In genomic region chr22:21001601-21002325, GRCh38 we compare ENCODE assay signal across 8 cellular contexts. TPM values are rescaled to one million over a fixed set of nuclear protein-coding genes. Genes with fewer than 3 reads are reported as not detected.
DNase-seq lines count a peak whose midpoint lies in the region; ATAC-seq, FAIRE-seq and TF ChIP-seq lines count a peak whose summit lies in the region.

A gene with protein sequence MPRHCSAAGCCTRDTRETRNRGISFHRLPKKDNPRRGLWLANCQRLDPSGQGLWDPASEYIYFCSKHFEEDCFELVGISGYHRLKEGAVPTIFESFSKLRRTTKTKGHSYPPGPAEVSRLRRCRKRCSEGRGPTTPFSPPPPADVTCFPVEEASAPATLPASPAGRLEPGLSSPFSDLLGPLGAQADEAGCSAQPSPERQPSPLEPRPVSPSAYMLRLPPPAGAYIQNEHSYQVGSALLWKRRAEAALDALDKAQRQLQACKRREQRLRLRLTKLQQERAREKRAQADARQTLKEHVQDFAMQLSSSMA (minus strand): TSS chr22:21002118. CDS start chr22:21001911, 207 bp downstream.

- H3K27ac ChIP-seq in IMR-90 (ENCODE audit: insufficient read depth, low read length): peak within 1 kb of the TSS; percentile 93
- peak within 1 kb of the TSS; percentile 96 for H3K27ac ChIP-seq in OCI-LY7 (ENCODE audit: low read depth, low read length, poor library complexity, severe bottlenecking)
- H3K27ac ChIP-seq in endothelial cell of umbilical vein (ENCODE audit: insufficient read depth, low read depth, low read length): peak within 1 kb of the TSS; percentile 88

- peak within 1 kb of the TSS; percentile 84 for H2BK5ac ChIP-seq in IMR-90 (ENCODE audit: low read depth, low read length, poor library complexity, severe bottlenecking)

- H3K56ac ChIP-seq in IMR-90 (ENCODE audit: extremely low read depth, insufficient read depth, low read length): peak within 1 kb of the TSS; percentile 93

- H2AFZ ChIP-seq in IMR-90 (replicated peaks; ENCODE audit: low read length, poor library complexity) (peak within 1 kb of the TSS; percentile 97), OCI-LY7 (ENCODE audit: low read length) (peak within 1 kb of the TSS; percentile 31; the same call in 1 of the 2 replicates), endothelial cell of umbilical vein (ENCODE audit: low read depth, low read length) (peak within 1 kb of the TSS; percentile 79)

- DNase-seq in DMS114 treated with DMSO at 0.1 percent for 48 hours (lab: John Stamatoyannopoulos, UW; ENCODE audit: unreplicated experiment): peak; percentile 87
- DNase-seq in IMR-90: peak; percentile 93
- DNase-seq in OCI-LY7 (ENCODE audit: low spot score): peak; percentile 97
- peak; percentile 96 for DNase-seq in activated T-cell treated with anti-CD3 and anti-CD28 coated beads for 1 hour (ENCODE audit: low read depth)
- DNase-seq in endothelial cell of umbilical vein (ENCODE audit: low read depth, low spot score): peak; percentile 95
- DNase-seq in middle frontal gyrus (ENCODE audit: extremely low spot score, low spot score): peak; percentile 94
- peak; percentile 91 to 94 for DNase-seq in stimulated activated CD8-positive, alpha-beta memory T cell treated with anti-CD3 and anti-CD28 coated beads, Interleukin-2, amount 100 ng/mL, for 1 hour (ENCODE audit: low read depth in 2 of 2)

- dilution Hi-C loops in IMR-90 (cut with HindIII; ENCODE audit: low sequenced_read_pairs, unreplicated experiment): no loop called here
- dilution Hi-C loops in endothelial cell of umbilical vein (cut with MboI; ENCODE audit: extremely low pct_ligation_motif_present, low sequenced_read_pairs): no loop called here

- CTCF ChIA-PET in IMR-90 (lab: Yijun Ruan, JAX): interaction anchor here (1.0 to 1.2 kb wide), 2 partner anchors 19 to 116 kb away, joined by 3 read pairs; no protein-coding TSS in a partner anchor
- CTCF ChIA-PET in OCI-LY7 (lab: Charles Lee; ENCODE audit: unreplicated experiment): no interaction called here
- CTCF ChIA-PET in endothelial cell of umbilical vein (lab: Charles Lee): interaction anchor here (1.3 to 2.8 kb wide), 3 partner anchors 12 to 117 kb away, joined by 6 to 19 read pairs (median 9); partner anchors contain the start of gene LZTR1

- H4K8ac ChIP-seq in IMR-90 (ENCODE audit: low read depth in 2 of 2, low read length in 2 of 2): peak within 1 kb of the TSS; percentile 91 to 97

- H3K4me3 ChIP-seq in IMR-90 (ENCODE audit: insufficient read depth, low read depth, low read length): peak within 1 kb of the TSS; percentile 75
- peak within 1 kb of the TSS; percentile 83 for H3K4me3 ChIP-seq in OCI-LY7 (ENCODE audit: low read depth, low read length, poor library complexity, severe bottlenecking)
- H3K4me3 ChIP-seq in endothelial cell of umbilical vein (replicated peaks in 1 of 3; ENCODE audit: insufficient read depth in 1 of 3, low read depth in 1 of 3, low read length in 3 of 3): peak within 1 kb of the TSS; percentile 77 to 86 (median 86)

- H3K27me3 ChIP-seq in IMR-90 (ENCODE audit: control insufficient read depth, insufficient read depth, low read length): no peaks in the 10 kb centered on the region
- H3K27me3 ChIP-seq in endothelial cell of umbilical vein (ENCODE audit: control insufficient read depth in 2 of 2, insufficient read depth in 2 of 2, low read length in 2 of 2): no peaks in the 10 kb centered on the region

- no peak for TF ChIP-seq RAD21 in IMR-90 (IDR thresholded peaks at IDR 0.05; ENCODE audit: low read length)

- peak within 1 kb of the TSS; percentile 77 for H2AK5ac ChIP-seq in IMR-90 (ENCODE audit: low read depth, low read length)

- peak within 1 kb of the TSS; percentile 96 for H3K14ac ChIP-seq in IMR-90 (replicated peaks; ENCODE audit: low read depth, low read length)

- H3K18ac ChIP-seq in IMR-90 (ENCODE audit: low read depth, low read length): peak within 1 kb of the TSS; percentile 86

- intact Hi-C loops in IMR-90 (cut with micrococcal nuclease): loop anchor here (1.0 kb wide), 1 partner anchor 44 kb away; the partner anchor contains the start of gene LRRC74B
- intact Hi-C loops in OCI-LY7 (cut with micrococcal nuclease; ENCODE audit: unreplicated experiment): loop anchor here (1.0 to 10.0 kb wide), 3 partner anchors 20 to 147 kb away; partner anchors contain the start of genes CRKL, PI4KA and SNAP29
- intact Hi-C loops in endothelial cell of umbilical vein (cut with micrococcal nuclease): loop anchor here (1.0 to 5.0 kb wide), 5 partner anchors 13 to 114 kb away; partner anchors contain the start of genes CRKL, LRRC74B and LZTR1

- H4K91ac ChIP-seq in IMR-90 (ENCODE audit: insufficient read depth, low read depth, low read length): peak within 1 kb of the TSS; percentile 89

- peak within 1 kb of the TSS; percentile 93 for H3K23ac ChIP-seq in IMR-90 (ENCODE audit: low read depth, low read length)

- H3K9me1 ChIP-seq in IMR-90 (ENCODE audit: insufficient read depth, low read length) (peaks cover 13% of the 10 kb centered on the region; the same call in 1 of the 2 replicates), endothelial cell of umbilical vein (replicated peaks; ENCODE audit: control insufficient read depth, extremely low read depth, insufficient read depth, low read length) (no peaks in the 10 kb centered on the region)

- POLR2A ChIA-PET in IMR-90 (lab: Charles Lee; ENCODE audit: unreplicated experiment): interaction anchor here (1.0 kb wide), 1 partner anchor 13 kb away, joined by 3 read pairs; the partner anchor contains the start of gene P2RX6
- POLR2A ChIA-PET in OCI-LY7 (lab: Charles Lee): interaction anchor here (0.8 to 1.3 kb wide), 4 partner anchors 12 to 79 kb away, joined by 3 to 4 read pairs (median 4); partner anchors contain the start of gene LZTR1
- POLR2A ChIA-PET in endothelial cell of umbilical vein (lab: Charles Lee): interaction anchor here (2.3 kb wide), 1 partner anchor 20 kb away, joined by 10 read pairs; the partner anchor contains the start of gene LZTR1

- peak; percentile 94 for FAIRE-seq in endothelial cell of umbilical vein (lab: Jason Lieb, UNC)

- H2AK9ac ChIP-seq in IMR-90 (replicated peaks; ENCODE audit: low read depth, low read length, poor library complexity): peak within 1 kb of the TSS; percentile 100

- H3K4me1 ChIP-seq in IMR-90 (ENCODE audit: control insufficient read depth, insufficient read depth, low read length) (peaks cover 15% of the 10 kb centered on the region), OCI-LY7 (ENCODE audit: insufficient read depth, low read length, poor library complexity, severe bottlenecking) (peaks cover 36% of the 10 kb centered on the region), endothelial cell of umbilical vein (ENCODE audit: control insufficient read depth, extremely low read depth, insufficient read depth, low read length) (peaks cover 22% of the 10 kb centered on the region)

- TF ChIP-seq CTCF in IMR-90 (conservative IDR thresholded peaks at IDR 0.05; ENCODE audit: low read depth, low read length): no peak
- TF ChIP-seq CTCF in OCI-LY7 (conservative IDR thresholded peaks at IDR 0.05; ENCODE audit: low read length): no peak
- TF ChIP-seq CTCF in endothelial cell of umbilical vein (IDR thresholded peaks at IDR 0.05; ENCODE audit: extremely low read depth in 1 of 2, insufficient read depth in 1 of 2, low read depth in 1 of 2, low read length in 2 of 2): no peak

- peak within 1 kb of the TSS; percentile 90 for H3K4ac ChIP-seq in IMR-90 (ENCODE audit: low read depth, low read length)

- H3K4me2 ChIP-seq in IMR-90 (ENCODE audit: low read depth, low read length) (peak within 1 kb of the TSS; percentile 97), OCI-LY7 (ENCODE audit: low read length) (peak within 1 kb of the TSS; percentile 100), endothelial cell of umbilical vein (ENCODE audit: insufficient read depth, low read length) (peak within 1 kb of the TSS; percentile 81)

- no peaks in the 10 kb centered on the region for H3K9me2 ChIP-seq in OCI-LY7 (ENCODE audit: insufficient read depth, low read length)

- BruUV-seq in IMR-90 (replicated peaks; lab: Mats Ljungman, UMichigan): no TSS peak
- BruUV-seq in OCI-LY7 (replicated peaks; lab: Mats Ljungman, UMichigan): TSS peak; percentile 83
- BruUV-seq in endothelial cell of umbilical vein (replicated peaks; lab: Mats Ljungman, UMichigan): TSS peak; percentile 41

- ATAC-seq in GM21529 (IDR thresholded peaks at IDR 0.05; ENCODE audit: unreplicated experiment) (peak; percentile 85), IMR-90 (ENCODE audit: low read depth) (peak; percentile 91)

- H3K79me1 ChIP-seq in IMR-90 (ENCODE audit: low read depth in 1 of 2, low read length in 2 of 2): peaks cover 19 to 49% of the 10 kb centered on the region in 2 experiments

- peak within 1 kb of the TSS; percentile 50; the same call in 1 of the 2 replicates for H2BK120ac ChIP-seq in IMR-90 (ENCODE audit: low read depth, low read length)

- H3K79me2 ChIP-seq in OCI-LY7 (ENCODE audit: insufficient read depth, low read depth, low read length) (peaks cover 30% of the 10 kb centered on the region), endothelial cell of umbilical vein (ENCODE audit: control insufficient read depth, insufficient read depth, low read length) (peaks cover 20% of the 10 kb centered on the region)

- peak within 1 kb of the TSS; percentile 26; the same call in 1 of the 2 replicates for H2BK20ac ChIP-seq in IMR-90 (ENCODE audit: low read depth, low read length)

- peak within 1 kb of the TSS; percentile 93 for H4K5ac ChIP-seq in IMR-90 (ENCODE audit: low read depth, low read length)

- H2BK15ac ChIP-seq in IMR-90 (ENCODE audit: low read depth, low read length): peak within 1 kb of the TSS; percentile 14; the same call in 1 of the 3 replicates

- 0% methylated on average over 30 of the region's 83 CpGs; no CpG with 5 or more reads in 1 of the 2 experiments for WGBS in IMR-90 (ENCODE audit: extremely low coverage in 2 of 2, insufficient read length in 1 of 2), 2 experiments

- H3K9me3 ChIP-seq in IMR-90 (ENCODE audit: control insufficient read depth, insufficient read depth, low read length): no peaks in the 10 kb centered on the region
- no peaks in the 10 kb centered on the region for H3K9me3 ChIP-seq in OCI-LY7 (ENCODE audit: low read length)
- no peaks in the 10 kb centered on the region for H3K9me3 ChIP-seq in endothelial cell of umbilical vein (replicated peaks; ENCODE audit: control insufficient read depth, insufficient read depth, low read length)

- TF ChIP-seq POLR2A in IMR-90 (IDR thresholded peaks at IDR 0.05; ENCODE audit: low read depth, low read length) (peak; percentile 88), endothelial cell of umbilical vein (IDR thresholded peaks at IDR 0.05; ENCODE audit: low read depth, low read length) (peak; percentile 85)

- H3K36me3 ChIP-seq in IMR-90 (ENCODE audit: control insufficient read depth, insufficient read depth, low read length) (peaks cover 25% of the 10 kb centered on the region; the same call in 1 of the 2 replicates), OCI-LY7 (ENCODE audit: insufficient read depth, low read length) (peaks cover 41% of the 10 kb centered on the region), endothelial cell of umbilical vein (ENCODE audit: control insufficient read depth in 2 of 2, extremely low read depth in 1 of 2, insufficient read depth in 2 of 2, low read length in 2 of 2) (peaks cover 5 to 7% of the 10 kb centered on the region in 2 experiments)

- in situ Hi-C loops in IMR-90 (cut with MboI; ENCODE audit: low sequenced_read_pairs): no loop called here

- H3K9ac ChIP-seq in IMR-90 (ENCODE audit: low read depth, low read length) (peak within 1 kb of the TSS; percentile 95), endothelial cell of umbilical vein (replicated peaks; ENCODE audit: extremely low read depth, insufficient read depth, low read length) (peak within 1 kb of the TSS; percentile 88)

- H4K20me1 ChIP-seq in IMR-90 (ENCODE audit: insufficient read depth, low read length): peaks cover 9% of the 10 kb centered on the region; the same call in 1 of the 2 replicates
- no peaks in the 10 kb centered on the region for H4K20me1 ChIP-seq in OCI-LY7 (ENCODE audit: insufficient read depth, low read length)
- no peaks in the 10 kb centered on the region for H4K20me1 ChIP-seq in endothelial cell of umbilical vein (replicated peaks; ENCODE audit: control insufficient read depth, extremely low read depth, insufficient read depth, low read length)

RNA-seq across cellular contexts. Expression of the gene that starts here (rescaled TPM):
- total RNA-seq in IMR-90 (2012; rRNA removed) (13.3 and 14.2 TPM in 2 replicates), OCI-LY7 (2022) (35.8 and 36.3 TPM in 2 replicates), endothelial cell of umbilical vein (13.5 and 14.9 TPM in 2 replicates)
- polyA plus RNA-seq in IMR-90 (2012; rRNA removed) (19.8 and 23.2 TPM in 2 replicates), endothelial cell of umbilical vein (24.4 and 33.0 TPM in 2 replicates)
- polyA plus RNA-seq in IMR-90 (2012; cell fraction: cytosol; rRNA removed): 20.8 and 28.8 TPM in 2 replicates
- 38.3 and 68.2 TPM in 2 replicates for polyA plus RNA-seq in IMR-90 (2012; cell fraction: nucleus; rRNA removed; ENCODE audit: low replicate concordance)
- 60.4 and 73.0 TPM in 2 replicates for total RNA-seq in OCI-LY7 (2014; rRNA removed; shearing (Covaris generic))
- 12.7 and 18.7 TPM in 2 replicates for polyA plus RNA-seq in endothelial cell of umbilical vein (2011; cell fraction: cytosol; rRNA removed)
- polyA plus RNA-seq in endothelial cell of umbilical vein (2011; cell fraction: nucleus; rRNA removed): 25.1 and 27.2 TPM in 2 replicates
- 8.0 and 11.0 TPM in 2 replicates for polyA plus RNA-seq in endothelial cell of umbilical vein (2012)
- polyA minus RNA-seq in endothelial cell of umbilical vein: 12.4 and 13.0 TPM in 2 replicates
- polyA minus RNA-seq in endothelial cell of umbilical vein (2011; cell fraction: cytosol; rRNA and poly(A)+ RNA removed): 18.0 TPM
- 14.9 and 21.5 TPM in 2 replicates for polyA minus RNA-seq in endothelial cell of umbilical vein (2011; cell fraction: nucleus; rRNA and poly(A)+ RNA removed)

Comparison
In these comparisons a context has a peak if more than half of its experiments do, and no peak if none do; other contexts are left out.
1. Peak in every context shown above with its lines: DNase-seq, ATAC-seq, H3K4me3 ChIP-seq and H3K27ac ChIP-seq.
2. H2AFZ ChIP-seq: peak in every context shown above with its lines; median percentile 97 in IMR-90; 79 in endothelial cell of umbilical vein; 31 in OCI-LY7.